6 cellular contexts compared by ENCODE assay signal in the genomic region with DNA sequence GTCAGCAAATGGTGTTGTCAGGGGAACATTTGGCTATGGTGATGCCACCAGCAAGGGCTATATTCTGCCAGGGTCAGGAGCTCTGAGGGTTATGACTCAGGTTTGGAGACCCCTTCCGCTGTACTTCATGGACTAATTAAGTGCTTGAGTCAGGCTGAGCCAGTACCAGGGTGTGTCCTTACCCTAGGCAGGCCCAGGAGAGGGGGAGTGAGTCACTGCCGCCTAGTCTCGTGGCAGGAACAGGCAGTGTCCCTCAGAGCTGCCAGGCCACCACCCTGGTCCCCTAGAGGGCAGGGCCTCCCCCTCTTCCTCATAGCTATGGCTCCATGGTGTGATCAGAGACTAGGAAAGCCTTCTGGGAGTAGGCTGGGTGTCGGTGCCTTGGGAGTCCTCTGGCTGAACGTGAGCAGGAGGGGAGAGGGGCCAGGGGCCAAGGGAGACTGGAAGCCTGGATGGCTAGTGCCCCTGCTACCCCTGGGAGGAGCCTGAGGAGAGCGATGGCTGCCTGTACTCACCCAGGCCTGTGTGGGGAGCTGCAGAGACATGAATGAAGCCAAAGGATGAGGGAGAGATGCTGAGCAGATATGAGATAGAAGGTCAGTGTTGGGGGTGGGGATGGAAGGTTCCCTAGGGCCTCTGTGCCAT. TPM values are rescaled to one million over a fixed set of nuclear protein-coding genes. Genes with fewer than 3 reads are reported as not detected.
DNase-seq lines count a peak whose midpoint lies in the region; ATAC-seq, FAIRE-seq and TF ChIP-seq lines count a peak whose summit lies in the region.

No MANE protein-coding gene starts in this region.

- CTCF ChIA-PET in endothelial cell of umbilical vein (lab: Charles Lee): interaction anchor here (1.2 to 3.2 kb wide), 4 partner anchors 9 to 683 kb away, joined by 3 to 20 read pairs (median 5); partner anchors contain the start of gene MAPKAPK3

- H3K4me1 ChIP-seq in endothelial cell of umbilical vein (ENCODE audit: control insufficient read depth, extremely low read depth, insufficient read depth, low read length): peaks cover 7% of the 10 kb centered on the region

- H3K36me3 ChIP-seq in endothelial cell of umbilical vein (ENCODE audit: control insufficient read depth in 2 of 2, extremely low read depth in 1 of 2, insufficient read depth in 2 of 2, low read length in 2 of 2): no peaks in the 10 kb centered on the region

- H3K79me2 ChIP-seq in endothelial cell of umbilical vein (ENCODE audit: control insufficient read depth, insufficient read depth, low read length): no peaks in the 10 kb centered on the region

- H3K9me1 ChIP-seq in endothelial cell of umbilical vein (replicated peaks; ENCODE audit: control insufficient read depth, extremely low read depth, insufficient read depth, low read length): no peaks in the 10 kb centered on the region

- H3K9me3 ChIP-seq in endothelial cell of umbilical vein (replicated peaks; ENCODE audit: control insufficient read depth, insufficient read depth, low read length): no peaks in the 10 kb centered on the region

- no peaks in the 10 kb centered on the region for H3K27me3 ChIP-seq in endothelial cell of umbilical vein (ENCODE audit: control insufficient read depth in 2 of 2, insufficient read depth in 2 of 2, low read length in 2 of 2)

- DNase-seq in D341Med (ENCODE audit: low spot score) (peak; percentile 70), NAMALWA (ENCODE audit: low spot score) (peak; percentile 13), endothelial cell of umbilical vein (ENCODE audit: low read depth, low spot score) (peak; percentile 18), NCI-H2081 treated with DMSO at 0.1 percent for 48 hours (lab: John Stamatoyannopoulos, UW) (no peak)

- POLR2A ChIA-PET in endothelial cell of umbilical vein (lab: Charles Lee): no interaction called here

- H3K4me2 ChIP-seq in endothelial cell of umbilical vein (ENCODE audit: insufficient read depth, low read length): no peak overlapping the region

- H2AFZ ChIP-seq in endothelial cell of umbilical vein (ENCODE audit: low read depth, low read length): peak overlapping the region; percentile 60

- no TSS peak for BruUV-seq in endothelial cell of umbilical vein (replicated peaks; lab: Mats Ljungman, UMichigan)

- no peak overlapping the region for H3K4me3 ChIP-seq in endothelial cell of umbilical vein (replicated peaks in 1 of 3; ENCODE audit: insufficient read depth in 1 of 3, low read depth in 1 of 3, low read length in 3 of 3)
- H3K4me3 ChIP-seq in skin epidermis: no peak overlapping the region

- intact Hi-C loops in endothelial cell of umbilical vein (cut with micrococcal nuclease): no loop called here

- no peak overlapping the region for H3K27ac ChIP-seq in endothelial cell of umbilical vein (ENCODE audit: insufficient read depth, low read depth, low read length)
- peak overlapping the region in 18 of 21 experiments; percentile 8 to 86 (median 54) for H3K27ac ChIP-seq in skin epidermis

- no peaks in the 10 kb centered on the region for H4K20me1 ChIP-seq in endothelial cell of umbilical vein (replicated peaks; ENCODE audit: control insufficient read depth, extremely low read depth, insufficient read depth, low read length)

- TF ChIP-seq CTCF in endothelial cell of umbilical vein (IDR thresholded peaks at IDR 0.05; ENCODE audit: extremely low read depth in 1 of 2, insufficient read depth in 1 of 2, low read depth in 1 of 2, low read length in 2 of 2): peak in 1 of 2 donors; percentile 18

- no peak overlapping the region for H3K9ac ChIP-seq in endothelial cell of umbilical vein (replicated peaks; ENCODE audit: extremely low read depth, insufficient read depth, low read length)

- no peak for ATAC-seq in HG02763 (IDR thresholded peaks at IDR 0.05; ENCODE audit: unreplicated experiment)

- dilution Hi-C loops in endothelial cell of umbilical vein (cut with MboI; ENCODE audit: extremely low pct_ligation_motif_present, low sequenced_read_pairs): no loop called here

- TF ChIP-seq POLR2A in endothelial cell of umbilical vein (IDR thresholded peaks at IDR 0.05; ENCODE audit: low read depth, low read length): no peak

- peak; percentile 38 for FAIRE-seq in endothelial cell of umbilical vein (lab: Jason Lieb, UNC)

TF ChIP-seq in endothelial cell of umbilical vein, 7 proteins besides CTCF, POLR2A, EP300 and RAD21:
- no peak for TF ChIP-seq FOS (IDR thresholded peaks at IDR 0.05; ENCODE audit: borderline replicate concordance, insufficient read depth, low read length)
- no peak for TF ChIP-seq MYC (IDR thresholded peaks at IDR 0.05; ENCODE audit: low read depth, low read length)
- TF ChIP-seq JUN (IDR thresholded peaks at IDR 0.05; ENCODE audit: borderline replicate concordance, insufficient read depth, insufficient read length, low read depth): no peak
- TF ChIP-seq POLR2AphosphoS5 (IDR thresholded peaks at IDR 0.05; ENCODE audit: insufficient read depth, low read depth, low read length): no peak
- no peak for TF ChIP-seq GATA2 (IDR thresholded peaks at IDR 0.05; ENCODE audit: insufficient read depth, insufficient read length, low read depth, low read length)
- TF ChIP-seq EZH2 (IDR thresholded peaks at IDR 0.05; ENCODE audit: borderline replicate concordance, low read depth, low read length, severe bottlenecking): no peak
- TF ChIP-seq MAX (IDR thresholded peaks at IDR 0.05; ENCODE audit: insufficient read depth, insufficient read length): no peak

RNA-seq across cellular contexts. Expression of gene MAPKAPK3, which starts 10.6 kb away (rescaled TPM):
- 18.5 and 21.3 TPM in 2 replicates for total RNA-seq in endothelial cell of umbilical vein
- polyA plus RNA-seq in endothelial cell of umbilical vein: 30.5 and 33.2 TPM in 2 replicates
- polyA plus RNA-seq in endothelial cell of umbilical vein (2011; cell fraction: cytosol; rRNA removed): 23.6 and 24.2 TPM in 2 replicates
- polyA plus RNA-seq in endothelial cell of umbilical vein (2011; cell fraction: nucleus; rRNA removed): 16.2 and 19.2 TPM in 2 replicates
- 19.3 and 22.6 TPM in 2 replicates for polyA plus RNA-seq in endothelial cell of umbilical vein (2012)
- 29.2 TPM in 2 replicates for polyA minus RNA-seq in endothelial cell of umbilical vein
- 29.8 TPM for polyA minus RNA-seq in endothelial cell of umbilical vein (2011; cell fraction: cytosol; rRNA and poly(A)+ RNA removed)
- 7.6 and 8.9 TPM in 2 replicates for polyA minus RNA-seq in endothelial cell of umbilical vein (2011; cell fraction: nucleus; rRNA and poly(A)+ RNA removed)

RNA-seq across cellular contexts. Expression of gene CISH, which starts 16.0 kb away (rescaled TPM):
- 2.2 and 2.5 TPM in 2 replicates for total RNA-seq in endothelial cell of umbilical vein
- polyA plus RNA-seq in endothelial cell of umbilical vein: 4.1 and 5.8 TPM in 2 replicates
- 2.4 and 2.9 TPM in 2 replicates for polyA plus RNA-seq in endothelial cell of umbilical vein (2011; cell fraction: cytosol; rRNA removed)
- polyA plus RNA-seq in endothelial cell of umbilical vein (2011; cell fraction: nucleus; rRNA removed): 2.1 and 3.5 TPM in 2 replicates
- 1.6 and 2.1 TPM in 2 replicates for polyA plus RNA-seq in endothelial cell of umbilical vein (2012)
- 4.7 and 6.0 TPM in 2 replicates for polyA minus RNA-seq in endothelial cell of umbilical vein
- polyA minus RNA-seq in endothelial cell of umbilical vein (2011; cell fraction: cytosol; rRNA and poly(A)+ RNA removed): 1.4 TPM
- 1.8 and 2.0 TPM in 2 replicates for polyA minus RNA-seq in endothelial cell of umbilical vein (2011; cell fraction: nucleus; rRNA and poly(A)+ RNA removed)

RNA-seq across cellular contexts. Expression of gene DOCK3, which starts 47.2 kb away (rescaled TPM):
- total RNA-seq in endothelial cell of umbilical vein: 0.13 and 0.16 TPM in 2 replicates
- 0.08 TPM in 2 replicates for polyA plus RNA-seq in endothelial cell of umbilical vein
- 0.05 and 0.07 TPM in 2 replicates for polyA plus RNA-seq in endothelial cell of umbilical vein (2011; cell fraction: cytosol; rRNA removed)
- 0.27 and 0.32 TPM in 2 replicates for polyA plus RNA-seq in endothelial cell of umbilical vein (2011; cell fraction: nucleus; rRNA removed)
- 0.10 and 0.20 TPM in 2 replicates for polyA plus RNA-seq in endothelial cell of umbilical vein (2012)
- polyA minus RNA-seq in endothelial cell of umbilical vein: 0.36 TPM in 2 replicates
- polyA minus RNA-seq in endothelial cell of umbilical vein (2011; cell fraction: cytosol; rRNA and poly(A)+ RNA removed): 0.20 TPM
- 0.24 TPM in 2 replicates for polyA minus RNA-seq in endothelial cell of umbilical vein (2011; cell fraction: nucleus; rRNA and poly(A)+ RNA removed)

RNA-seq across cellular contexts. Expression of gene HEMK1, which starts 58.2 kb away (rescaled TPM):
- 12.0 and 15.2 TPM in 2 replicates for total RNA-seq in endothelial cell of umbilical vein
- 14.2 and 15.9 TPM in 2 replicates for polyA plus RNA-seq in endothelial cell of umbilical vein
- polyA plus RNA-seq in endothelial cell of umbilical vein (2011; cell fraction: cytosol; rRNA removed): 10.9 and 11.8 TPM in 2 replicates
- polyA plus RNA-seq in endothelial cell of umbilical vein (2011; cell fraction: nucleus; rRNA removed): 43.3 and 45.6 TPM in 2 replicates
- polyA plus RNA-seq in endothelial cell of umbilical vein (2012): 9.4 and 11.9 TPM in 2 replicates
- 10.5 and 11.2 TPM in 2 replicates for polyA minus RNA-seq in endothelial cell of umbilical vein
- 3.8 TPM for polyA minus RNA-seq in endothelial cell of umbilical vein (2011; cell fraction: cytosol; rRNA and poly(A)+ RNA removed)
- polyA minus RNA-seq in endothelial cell of umbilical vein (2011; cell fraction: nucleus; rRNA and poly(A)+ RNA removed): 10.7 and 14.8 TPM in 2 replicates

RNA-seq across cellular contexts. Expression of gene C3orf18, which starts 60.0 kb away (rescaled TPM):
- 1.7 and 2.6 TPM in 2 replicates for total RNA-seq in endothelial cell of umbilical vein
- polyA plus RNA-seq in endothelial cell of umbilical vein: 2.7 and 2.9 TPM in 2 replicates
- polyA plus RNA-seq in endothelial cell of umbilical vein (2011; cell fraction: cytosol; rRNA removed): 1.9 and 2.2 TPM in 2 replicates
- polyA plus RNA-seq in endothelial cell of umbilical vein (2011; cell fraction: nucleus; rRNA removed): 4.2 and 5.2 TPM in 2 replicates
- polyA plus RNA-seq in endothelial cell of umbilical vein (2012): 2.3 and 2.4 TPM in 2 replicates
- 2.2 and 2.3 TPM in 2 replicates for polyA minus RNA-seq in endothelial cell of umbilical vein
- polyA minus RNA-seq in endothelial cell of umbilical vein (2011; cell fraction: cytosol; rRNA and poly(A)+ RNA removed): 0.92 TPM
- polyA minus RNA-seq in endothelial cell of umbilical vein (2011; cell fraction: nucleus; rRNA and poly(A)+ RNA removed): 0.77 and 1.5 TPM in 2 replicates
